Comparison of ENCODE assay signal across 10 cellular contexts in genomic region chr4:3193531-3194203, GRCh38. TPM values are rescaled to one million over a fixed set of nuclear protein-coding genes. Genes with fewer than 3 reads are reported as not detected.
A peak's percentile ranks its signal among the peaks of the same experiment; 100 is the strongest.
DNase-seq lines count a peak whose midpoint lies in the region; ATAC-seq, FAIRE-seq and TF ChIP-seq lines count a peak whose summit lies in the region.
"Had no signal": no experiment of that assay in that cellular context is flagged by ENCODE, and none has a peak within 500 bp of the region (broad histone marks: within the 10 kb centered on the region; RNA-seq: fewer than 3 reads in every experiment).

No MANE protein-coding gene starts in this region.

- H3K36me3 ChIP-seq in CD8-positive, alpha-beta T cell (ENCODE audit: insufficient read depth, low read length): peaks cover 8% of the 10 kb centered on the region
- H3K36me3 ChIP-seq in Karpas-422 (ENCODE audit: insufficient read depth, low read length): peaks cover 7% of the 10 kb centered on the region; the same call in 1 of the 2 replicates
- peaks cover 16% of the 10 kb centered on the region for H3K36me3 ChIP-seq in astrocyte (ENCODE audit: insufficient read depth, low read length)
- H3K36me3 ChIP-seq in HepG2 (replicated peaks in 1 of 2; ENCODE audit: control insufficient read depth in 1 of 2, insufficient read depth in 2 of 2, low read length in 2 of 2): peaks cover 25 to 66% of the 10 kb centered on the region in 2 experiments

- peak; percentile 5 for FAIRE-seq in astrocyte (lab: Jason Lieb, UNC)
- peak; percentile 15 for FAIRE-seq in HepG2 (lab: Jason Lieb, UNC)

- H3K4me3 Mint-ChIP-seq in CD8-positive, alpha-beta T cell: no peak overlapping the region
- H3K4me3 Mint-ChIP-seq in astrocyte (ENCODE audit: unreplicated experiment): no peak overlapping the region
- H3K4me3 Mint-ChIP-seq in activated naive CD8-positive, alpha-beta T cell treated with anti-CD3 and anti-CD28 coated beads, Interleukin-2, amount 50 U/mL, for 24 hours: no peak overlapping the region

- 0 out of 2 replicates have a peak, but pooled peaks cover 5% of the 10 kb centered on the region for H4K20me1 ChIP-seq in Karpas-422 (ENCODE audit: insufficient read depth, low read depth, low read length)
- H4K20me1 ChIP-seq in astrocyte (ENCODE audit: insufficient read depth, low read length): peaks cover 27% of the 10 kb centered on the region
- no peaks in the 10 kb centered on the region for H4K20me1 ChIP-seq in HepG2 (ENCODE audit: insufficient read depth, low read length)

- peaks cover 68% of the 10 kb centered on the region for H3K4me1 Mint-ChIP-seq in CD8-positive, alpha-beta T cell (ENCODE audit: low read depth)
- peaks cover 6% of the 10 kb centered on the region for H3K4me1 Mint-ChIP-seq in astrocyte (ENCODE audit: low read depth, unreplicated experiment)
- peaks cover 47% of the 10 kb centered on the region for H3K4me1 Mint-ChIP-seq in activated naive CD8-positive, alpha-beta T cell treated with anti-CD3 and anti-CD28 coated beads, Interleukin-2, amount 50 U/mL, for 24 hours

- H3K27me3 Mint-ChIP-seq in CD8-positive, alpha-beta T cell (ENCODE audit: low read depth): no peaks in the 10 kb centered on the region
- no peaks in the 10 kb centered on the region for H3K27me3 Mint-ChIP-seq in astrocyte (ENCODE audit: low read depth, unreplicated experiment)
- no peaks in the 10 kb centered on the region for H3K27me3 Mint-ChIP-seq in activated naive CD8-positive, alpha-beta T cell treated with anti-CD3 and anti-CD28 coated beads, Interleukin-2, amount 50 U/mL, for 24 hours

- DNase-seq in CD8-positive, alpha-beta T cell: peak in 1 of 7 experiments; percentile 38
- DNase-seq in Karpas-422 (peak; percentile 51), astrocyte (ENCODE audit: low read depth) (no peak), HepG2 (ENCODE audit: low spot score) (no peak), NCI-H524 treated with DMSO at 0.1 percent for 48 hours (lab: John Stamatoyannopoulos, UW) (no peak)
- DNase-seq in activated naive CD8-positive, alpha-beta T cell treated with anti-CD3 and anti-CD28 coated beads, Interleukin-2, amount 50 U/mL, for 24 hours: no peak
- DNase-seq: activated CD4-positive, alpha-beta T cell treated with anti-CD3 and anti-CD28 coated beads, Interleukin-2, amount 50 U/mL, for 1 hour; NCI-H1930 had no signal

- H3K9ac ChIP-seq in Karpas-422 (ENCODE audit: low read length) (no peak overlapping the region), astrocyte (ENCODE audit: low read length) (no peak overlapping the region), HepG2 (ENCODE audit: insufficient read depth, low read depth, low read length) (no peak overlapping the region)

- peak; percentile 70 for TF ChIP-seq CTCF in CD8-positive, alpha-beta T cell (IDR thresholded peaks at IDR 0.05)
- TF ChIP-seq CTCF in astrocyte (IDR thresholded peaks at IDR 0.05; ENCODE audit: insufficient read depth, low read depth, low read length) (no peak), HepG2 (CRISPR knock-in tag; IDR thresholded peaks at IDR 0.05) (peak; percentile 41; the same call in 1 of the 2 replicates)

- no peak overlapping the region for H3K4me3 ChIP-seq in CD8-positive, alpha-beta T cell (ENCODE audit: low read depth, low read length)
- H3K4me3 ChIP-seq in Karpas-422 (ENCODE audit: low read length) (no peak overlapping the region), astrocyte (ENCODE audit: insufficient read depth, low read depth, low read length) (no peak overlapping the region), HepG2 (replicated peaks in 1 of 3; ENCODE audit: insufficient read depth in 1 of 3, low read depth in 2 of 3, low read length in 3 of 3) (no peak overlapping the region)

- POLR2A ChIA-PET in CD8-positive, alpha-beta T cell (lab: Charles Lee): no interaction called here
- POLR2A ChIA-PET in HepG2 (lab: Yijun Ruan, JAX): no interaction called here

- intact Hi-C loops in CD8-positive, alpha-beta T cell (cut with DNase I, micrococcal nuclease): loop anchor here (1.0 to 5.0 kb wide), 6 partner anchors 87 to 689 kb away; no protein-coding TSS in a partner anchor
- intact Hi-C loops in HepG2 (cut with micrococcal nuclease; ENCODE audit: unreplicated experiment): no loop called here

- TF ChIP-seq EP300 in HepG2 (IDR thresholded peaks at IDR 0.05; ENCODE audit: low read depth in 2 of 2, low read length in 2 of 2) (no peak), HepG2 (CRISPR knock-in tag; IDR thresholded peaks at IDR 0.05; ENCODE audit: borderline replicate concordance) (no peak)

- CTCF ChIA-PET in CD8-positive, alpha-beta T cell (lab: Charles Lee): interaction anchor here (0.7 to 6.4 kb wide), 23 partner anchors 9 to 287 kb away, joined by 3 to 48 read pairs (median 4); partner anchors contain the start of gene HGFAC
- CTCF ChIA-PET in HepG2 (lab: Yijun Ruan, JAX; ENCODE audit: low intra/inter-chr PET ratio, low total read pairs): interaction anchor here (1.2 kb wide), 1 partner anchor 287 kb away, joined by 3 read pairs; no protein-coding TSS in a partner anchor

- in situ Hi-C loops in HepG2 (cut with HindIII; ENCODE audit: extremely low pct_ligation_motif_present, low pct_unique_long_range_greater_than_20kb): no loop called here

- no peaks in the 10 kb centered on the region for H3K9me2 ChIP-seq in Karpas-422 (replicated peaks; ENCODE audit: insufficient read depth, low read length)

- no peak overlapping the region for H3K27ac ChIP-seq in CD8-positive, alpha-beta T cell (ENCODE audit: low read depth, low read length)
- H3K27ac ChIP-seq in Karpas-422 (ENCODE audit: low read length): no peak overlapping the region
- H3K27ac ChIP-seq in astrocyte (ENCODE audit: low read depth, low read length): no peak overlapping the region
- H3K27ac ChIP-seq in HepG2 (ENCODE audit: extremely low read length, insufficient read depth, low read length): no peak overlapping the region

- peak; percentile 27 for ATAC-seq in CD8-positive, alpha-beta T cell
- no peak for ATAC-seq in HepG2
- ATAC-seq in HG02610 (IDR thresholded peaks at IDR 0.05; ENCODE audit: unreplicated experiment): no peak
- no peak for ATAC-seq in GM21619 (IDR thresholded peaks at IDR 0.05; ENCODE audit: unreplicated experiment)
- no peak for ATAC-seq in activated naive CD8-positive, alpha-beta T cell treated with anti-CD3 and anti-CD28 coated beads, Interleukin-2, amount 50 U/mL, for 24 hours

- H3K4me1 ChIP-seq in CD8-positive, alpha-beta T cell (ENCODE audit: insufficient read depth, low read length): peaks cover 49% of the 10 kb centered on the region
- peaks cover 5% of the 10 kb centered on the region for H3K4me1 ChIP-seq in Karpas-422 (ENCODE audit: low read length)
- no peaks in the 10 kb centered on the region for H3K4me1 ChIP-seq in astrocyte (ENCODE audit: insufficient read depth, low read length)
- peaks cover 11% of the 10 kb centered on the region; the same call in 1 of the 2 replicates for H3K4me1 ChIP-seq in HepG2 (ENCODE audit: insufficient read depth, low read length)

- BruUV-seq in HepG2 (replicated peaks; lab: Mats Ljungman, UMichigan): no TSS peak

- no peak for TF ChIP-seq POLR2A in HepG2 (IDR thresholded peaks at IDR 0.05; ENCODE audit: insufficient read depth in 1 of 2, low read depth in 2 of 2, low read length in 2 of 2)

- H3K9me3 Mint-ChIP-seq in CD8-positive, alpha-beta T cell: no peaks in the 10 kb centered on the region
- H3K9me3 Mint-ChIP-seq in astrocyte (ENCODE audit: unreplicated experiment): no peaks in the 10 kb centered on the region
- no peaks in the 10 kb centered on the region for H3K9me3 Mint-ChIP-seq in activated naive CD8-positive, alpha-beta T cell treated with anti-CD3 and anti-CD28 coated beads, Interleukin-2, amount 50 U/mL, for 24 hours

- 92% methylated on average over 6 of the region's 6 CpGs for whole genome bisulfite sequencing in HepG2 (ENCODE audit: low lambda C conversion rate)

- H3K36me3 Mint-ChIP-seq in CD8-positive, alpha-beta T cell: peaks cover 45% of the 10 kb centered on the region
- H3K36me3 Mint-ChIP-seq in astrocyte (ENCODE audit: low read depth, unreplicated experiment): peaks cover 28% of the 10 kb centered on the region
- peaks cover 22% of the 10 kb centered on the region for H3K36me3 Mint-ChIP-seq in activated naive CD8-positive, alpha-beta T cell treated with anti-CD3 and anti-CD28 coated beads, Interleukin-2, amount 50 U/mL, for 24 hours (ENCODE audit: low read depth)

- no peaks in the 10 kb centered on the region for H3K9me3 ChIP-seq in CD8-positive, alpha-beta T cell (ENCODE audit: low read length)
- no peaks in the 10 kb centered on the region for H3K9me3 ChIP-seq in Karpas-422 (ENCODE audit: low read length)
- H3K9me3 ChIP-seq in astrocyte (ENCODE audit: insufficient read depth, low read depth, low read length): no peaks in the 10 kb centered on the region
- no peaks in the 10 kb centered on the region for H3K9me3 ChIP-seq in HepG2 (ENCODE audit: low read length)

- H3K79me2 ChIP-seq in Karpas-422 (ENCODE audit: low read length): peaks cover 12% of the 10 kb centered on the region
- no peaks in the 10 kb centered on the region for H3K79me2 ChIP-seq in astrocyte (ENCODE audit: insufficient read depth, low read length)
- no peaks in the 10 kb centered on the region for H3K79me2 ChIP-seq in HepG2 (ENCODE audit: insufficient read depth, low read length)

- H3K4me2 ChIP-seq in Karpas-422 (ENCODE audit: low read depth, low read length, poor library complexity, severe bottlenecking): no peak overlapping the region
- H3K4me2 ChIP-seq in astrocyte (ENCODE audit: low read length): no peak overlapping the region
- H3K4me2 ChIP-seq in HepG2 (ENCODE audit: low read depth, low read length): no peak overlapping the region

- no peaks in the 10 kb centered on the region for H3K27me3 ChIP-seq in CD8-positive, alpha-beta T cell (ENCODE audit: insufficient read depth, low read length)
- H3K27me3 ChIP-seq in Karpas-422 (ENCODE audit: low read length): no peaks in the 10 kb centered on the region
- H3K27me3 ChIP-seq in astrocyte (ENCODE audit: insufficient read depth, low read length): no peaks in the 10 kb centered on the region
- H3K27me3 ChIP-seq in HepG2 (ENCODE audit: control insufficient read depth in 1 of 2, insufficient read depth in 2 of 2, low read length in 2 of 2): no peaks in the 10 kb centered on the region

- H3K27ac Mint-ChIP-seq in CD8-positive, alpha-beta T cell: no peak overlapping the region
- no peak overlapping the region for H3K27ac Mint-ChIP-seq in astrocyte (ENCODE audit: unreplicated experiment)
- no peak overlapping the region for H3K27ac Mint-ChIP-seq in activated naive CD8-positive, alpha-beta T cell treated with anti-CD3 and anti-CD28 coated beads, Interleukin-2, amount 50 U/mL, for 24 hours

- H2AFZ ChIP-seq in Karpas-422 (ENCODE audit: low read length) (no peak overlapping the region), astrocyte (ENCODE audit: low read depth, low read length) (no peak overlapping the region), HepG2 (ENCODE audit: low read length) (no peak overlapping the region)

- no peak for TF ChIP-seq RAD21 in HepG2 (CRISPR knock-in tag; IDR thresholded peaks at IDR 0.05)

RNA-seq across cellular contexts. Expression of gene MSANTD1, which starts 55.3 kb away (rescaled TPM):
- total RNA-seq in CD8-positive, alpha-beta T cell: under 1 TPM; 0.39 to 0.76 TPM
- total RNA-seq in Karpas-422 (2014; rRNA removed; shearing (Covaris generic); ENCODE audit: low replicate concordance): 0.52 and 1.0 TPM in 2 replicates
- total RNA-seq in astrocyte (1.4 and 1.6 TPM in 2 replicates), HepG2 (2016; rRNA removed; fragmentation: Illumina TruSeq; extraction: Trizol) (0.10 and 0.22 TPM in 2 replicates)
- total RNA-seq in HepG2 (2016; cell fraction: cytosol; rRNA removed; fragmentation: Illumina TruSeq; extraction: Trizol; ENCODE audit: low read depth): 0.09 and 0.20 TPM in 2 replicates
- total RNA-seq in HepG2 (2016; cell fraction: insoluble cytoplasmic fraction; rRNA removed; fragmentation: Illumina TruSeq; extraction: Trizol): 0.19 TPM in 1 of 2 replicates, not detected in the other
- 0.25 TPM in 1 of 2 replicates, not detected in the other for total RNA-seq in HepG2 (2016; cell fraction: membrane; rRNA removed; fragmentation: Illumina TruSeq; extraction: Trizol)
- total RNA-seq in HepG2 (2016; cell fraction: nucleus; rRNA removed; fragmentation: Illumina TruSeq; extraction: Trizol): 0.59 TPM in 1 of 2 replicates, not detected in the other
- polyA plus RNA-seq in HepG2 (2011; rRNA removed): 0.39 and 0.40 TPM in 2 replicates
- polyA plus RNA-seq in HepG2 (2011; cell fraction: cytosol; rRNA removed): 0.05 and 0.34 TPM in 2 replicates
- polyA plus RNA-seq in HepG2 (2011; cell fraction: nucleus; rRNA removed): 2.2 and 3.5 TPM in 2 replicates
- polyA plus RNA-seq in HepG2 (2012): 0.40 and 0.65 TPM in 2 replicates
- 0.10 and 0.12 TPM in 2 replicates for polyA plus RNA-seq in HepG2 (2016; cell fraction: cytosol; fragmentation: Illumina TruSeq; extraction: Trizol; ENCODE audit: low read depth)
- polyA plus RNA-seq in HepG2 (2016; cell fraction: insoluble cytoplasmic fraction; fragmentation: Illumina TruSeq; extraction: Trizol; ENCODE audit: low read depth): 0.16 TPM in 1 of 2 replicates, not detected in the other
- 0.07 and 0.08 TPM in 2 replicates for polyA plus RNA-seq in HepG2 (2016; cell fraction: membrane; fragmentation: Illumina TruSeq; extraction: Trizol; ENCODE audit: low read depth)
- polyA plus RNA-seq in HepG2 (2016; cell fraction: nucleus; fragmentation: Illumina TruSeq; extraction: Trizol; ENCODE audit: insufficient read depth, low read depth): 0.36 and 0.65 TPM in 2 replicates
- 0.14 and 1.0 TPM in 2 replicates for polyA minus RNA-seq in HepG2 (2011; rRNA and poly(A)+ RNA removed; ENCODE audit: low replicate concordance)
- polyA minus RNA-seq in HepG2 (2011; cell fraction: cytosol; rRNA and poly(A)+ RNA removed): not detected in 2 replicates
- 1.9 and 2.0 TPM in 2 replicates for polyA minus RNA-seq in HepG2 (2011; cell fraction: nucleus; rRNA and poly(A)+ RNA removed)
